In the genomic region with DNA sequence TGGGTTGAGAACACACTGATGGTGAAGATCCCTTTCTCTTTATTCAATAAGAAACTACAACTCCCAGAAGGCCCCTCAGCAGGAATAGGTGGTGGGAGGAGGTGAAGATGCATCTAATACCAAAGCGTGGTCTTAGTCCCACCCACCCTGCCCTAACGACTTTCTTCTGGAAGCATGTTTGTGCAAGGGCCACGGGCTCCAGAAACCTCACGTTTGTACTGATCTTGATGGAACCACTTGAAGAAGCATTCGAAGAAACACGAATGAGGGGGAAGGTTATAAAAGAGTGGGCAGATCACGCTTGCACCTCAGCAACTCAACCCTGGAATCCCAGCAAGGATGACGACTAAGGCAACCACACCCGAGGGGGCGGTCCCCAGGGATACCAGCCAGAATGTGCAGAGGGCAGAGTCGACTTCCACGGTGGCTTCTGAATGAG, we compare ENCODE assay signal across 17 cellular contexts. TPM values are rescaled to one million over a fixed set of nuclear protein-coding genes. Genes with fewer than 3 reads are reported as not detected.
DNase-seq lines count a peak whose midpoint lies in the region; TF ChIP-seq lines count a peak whose summit lies in the region.
"Had no signal": no experiment of that assay in that cellular context is flagged by ENCODE, and none has a peak within 500 bp of the region (broad histone marks: within the 10 kb centered on the region; RNA-seq: fewer than 3 reads in every experiment).

No MANE protein-coding gene starts in this region.

- H3K36me3 ChIP-seq in HUES48 (ENCODE audit: control insufficient read depth, insufficient read depth, low read length) (no peaks in the 10 kb centered on the region), endodermal cell (ENCODE audit: control insufficient read depth, insufficient read depth, low read length) (no peaks in the 10 kb centered on the region), mesodermal cell (ENCODE audit: control insufficient read depth, insufficient read depth, low read length) (no peaks in the 10 kb centered on the region)
- H3K36me3 ChIP-seq: HAP-1, suprapubic skin had no signal

- H3K27me3 ChIP-seq in HUES48 (ENCODE audit: control insufficient read depth, insufficient read depth, low read length) (no peaks in the 10 kb centered on the region), endodermal cell (ENCODE audit: control insufficient read depth, insufficient read depth, low read length, poor library complexity, severe bottlenecking) (no peaks in the 10 kb centered on the region)

- H3K9me3 Mint-ChIP-seq in endodermal cell (peaks cover 3% of the 10 kb centered on the region), osteocyte (ENCODE audit: unreplicated experiment) (peaks cover 3% of the 10 kb centered on the region)
- H3K9me3 Mint-ChIP-seq in activated T-helper 2 cell treated with anti-CD3 and anti-CD28 coated beads, Interferon-gamma antibody, Interleukin-2, Interleukin-4, amounts not matched to agents 10 μg/mL and 5 μg/mL and 100 μg/mL, durations not matched to agents 14 hours and 24 hours and 36 hours = peaks cover 3% of the 10 kb centered on the region

- H3K4me1 ChIP-seq in HUES48 (ENCODE audit: control insufficient read depth, insufficient read depth, low read length) (no peaks in the 10 kb centered on the region), endodermal cell (ENCODE audit: control insufficient read depth, insufficient read depth, low read length) (no peaks in the 10 kb centered on the region), mesodermal cell (ENCODE audit: control insufficient read depth, insufficient read depth, low read length, poor library complexity, severe bottlenecking) (no peaks in the 10 kb centered on the region)
- H3K4me1 ChIP-seq: HAP-1, suprapubic skin had no signal

- H3K36me3 Mint-ChIP-seq in endodermal cell (ENCODE audit: low read depth) (no peaks in the 10 kb centered on the region), osteocyte (ENCODE audit: unreplicated experiment) (no peaks in the 10 kb centered on the region)
- no peaks in the 10 kb centered on the region for H3K36me3 Mint-ChIP-seq in activated T-helper 2 cell treated with anti-CD3 and anti-CD28 coated beads, Interferon-gamma antibody, Interleukin-2, Interleukin-4, amounts not matched to agents 10 μg/mL and 5 μg/mL and 100 μg/mL, durations not matched to agents 14 hours and 24 hours and 36 hours (ENCODE audit: low read depth)

- intact Hi-C loops in activated T-helper 2 cell treated with anti-CD3 and anti-CD28 coated beads, Interferon-gamma antibody, Interleukin-2, Interleukin-4, amounts not matched to agents 10 μg/mL and 5 μg/mL and 100 μg/mL, durations not matched to agents 14 hours and 24 hours and 36 hours (cut with micrococcal nuclease) = no loop called here

- TF ChIP-seq CTCF in endodermal cell (conservative IDR thresholded peaks at IDR 0.05) (no peak), osteocyte (IDR thresholded peaks at IDR 0.05) (no peak)

- H3K4me3 Mint-ChIP-seq in endodermal cell (peak overlapping the region; percentile 67), osteocyte (ENCODE audit: unreplicated experiment) (no peak overlapping the region)
- no peak overlapping the region for H3K4me3 Mint-ChIP-seq in activated T-helper 2 cell treated with anti-CD3 and anti-CD28 coated beads, Interferon-gamma antibody, Interleukin-2, Interleukin-4, amounts not matched to agents 10 μg/mL and 5 μg/mL and 100 μg/mL, durations not matched to agents 14 hours and 24 hours and 36 hours (ENCODE audit: low read depth)
- H3K4me3 Mint-ChIP-seq: activated naive CD8-positive, alpha-beta T cell treated with anti-CD3 and anti-CD28 coated beads, Interleukin-2, amount 10 ng/mL, durations not matched to agents 7 days and 5 days; memory B cell had no signal

- H3K9me3 ChIP-seq in HUES48 (ENCODE audit: control insufficient read depth, insufficient read depth, low read length) (no peaks in the 10 kb centered on the region), endodermal cell (ENCODE audit: control insufficient read depth, low read length) (no peaks in the 10 kb centered on the region), mesodermal cell (ENCODE audit: control insufficient read depth, low read length) (no peaks in the 10 kb centered on the region)
- H3K9me3 ChIP-seq: HAP-1, suprapubic skin had no signal

- H3K27me3 Mint-ChIP-seq in endodermal cell (ENCODE audit: insufficient read depth) (peaks cover 4% of the 10 kb centered on the region), osteocyte (ENCODE audit: unreplicated experiment) (peaks cover 82% of the 10 kb centered on the region)
- H3K27me3 Mint-ChIP-seq in activated T-helper 2 cell treated with anti-CD3 and anti-CD28 coated beads, Interferon-gamma antibody, Interleukin-2, Interleukin-4, amounts not matched to agents 10 μg/mL and 5 μg/mL and 100 μg/mL, durations not matched to agents 14 hours and 24 hours and 36 hours (ENCODE audit: low read depth) = peaks cover 32% of the 10 kb centered on the region

- no peaks in the 10 kb centered on the region for H3K4me1 Mint-ChIP-seq in endodermal cell
- H3K4me1 Mint-ChIP-seq in activated T-helper 2 cell treated with anti-CD3 and anti-CD28 coated beads, Interferon-gamma antibody, Interleukin-2, Interleukin-4, amounts not matched to agents 10 μg/mL and 5 μg/mL and 100 μg/mL, durations not matched to agents 14 hours and 24 hours and 36 hours (ENCODE audit: low read depth) = no peaks in the 10 kb centered on the region
- H3K4me1 Mint-ChIP-seq in osteocyte (ENCODE audit: unreplicated experiment) = peaks cover 1% of the 10 kb centered on the region
- H3K4me1 Mint-ChIP-seq: activated naive CD8-positive, alpha-beta T cell treated with anti-CD3 and anti-CD28 coated beads, Interleukin-2, amount 10 ng/mL, durations not matched to agents 7 days and 5 days; memory B cell had no signal

- H3K27ac ChIP-seq in HUES48 (ENCODE audit: low read depth, low read length) = no peak overlapping the region
- H3K27ac ChIP-seq in endodermal cell (ENCODE audit: low read depth, low read length) = no peak overlapping the region
- H3K27ac ChIP-seq in mesodermal cell (ENCODE audit: low read depth, low read length, severe bottlenecking) = no peak overlapping the region
- H3K27ac ChIP-seq: suprapubic skin had no signal

- DNase-seq in AG20443 (ENCODE audit: low spot score) = peak; percentile 45
- DNase-seq in endodermal cell = peak; percentile 80
- DNase-seq in activated T-helper 2 cell treated with anti-CD3 and anti-CD28 coated beads, Interferon-gamma antibody, Interleukin-2, Interleukin-4, amounts not matched to agents 10 μg/mL and 5 μg/mL and 100 μg/mL, durations not matched to agents 14 hours and 24 hours and 36 hours (ENCODE audit: low spot score) = no peak
- no peak for DNase-seq in central memory CD4-positive, alpha-beta T cell
- no peak for DNase-seq in osteocyte (ENCODE audit: extremely low spot score, unreplicated experiment)
- no peak for DNase-seq in NCI-H1048 (lab: John Stamatoyannopoulos, UW)
- DNase-seq: activated naive CD8-positive, alpha-beta T cell treated with anti-CD3 and anti-CD28 coated beads, Interleukin-2, amount 10 ng/mL, durations not matched to agents 7 days and 5 days; activated T-cell treated with anti-CD3 and anti-CD28 coated beads, Interleukin-2, amount 50 U/mL, for 1 hour; EL; foreskin melanocyte; NCI-H526 treated with DMSO at 0.1 percent for 48 hours; stimulated activated CD4-positive, alpha-beta T cell treated with anti-CD3 and anti-CD28 coated beads, Interleukin-2, amount 100 ng/mL, for 48 hours had no signal

- H3K9ac ChIP-seq in HUES48 (ENCODE audit: low read depth, low read length) = peak overlapping the region; percentile 52; the same call in 1 of the 2 replicates
- H3K9ac ChIP-seq in endodermal cell (ENCODE audit: extremely low read depth, low read length, poor library complexity, severe bottlenecking) = no peak overlapping the region

- 10 to 16% methylated on average over 2 to 12 of the region's 12 CpGs for WGBS in endodermal cell (ENCODE audit: insufficient coverage in 1 of 2, insufficient read length in 1 of 2), 2 experiments
- 4 to 7% methylated on average over 10 of the region's 12 CpGs for WGBS in mesodermal cell (ENCODE audit: insufficient coverage in 2 of 2), 2 experiments

- peak overlapping the region; percentile 89 for H3K27ac Mint-ChIP-seq in endodermal cell
- no peak overlapping the region for H3K27ac Mint-ChIP-seq in activated T-helper 2 cell treated with anti-CD3 and anti-CD28 coated beads, Interferon-gamma antibody, Interleukin-2, Interleukin-4, amounts not matched to agents 10 μg/mL and 5 μg/mL and 100 μg/mL, durations not matched to agents 14 hours and 24 hours and 36 hours
- no peak overlapping the region for H3K27ac Mint-ChIP-seq in osteocyte (ENCODE audit: unreplicated experiment)
- H3K27ac Mint-ChIP-seq: activated naive CD8-positive, alpha-beta T cell treated with anti-CD3 and anti-CD28 coated beads, Interleukin-2, amount 10 ng/mL, durations not matched to agents 7 days and 5 days; memory B cell had no signal

- H3K4me3 ChIP-seq in HUES48 (ENCODE audit: low read depth, low read length) = peak overlapping the region; percentile 75
- peak overlapping the region; percentile 73 for H3K4me3 ChIP-seq in endodermal cell (ENCODE audit: low read length)
- H3K4me3 ChIP-seq in mesodermal cell (ENCODE audit: extremely low read depth, insufficient read depth, low read length, poor library complexity, severe bottlenecking) = peak overlapping the region; percentile 10
- H3K4me3 ChIP-seq: HAP-1, suprapubic skin had no signal

RNA-seq across cellular contexts. Expression of a gene that starts 10.6 kb away (rescaled TPM):
- total RNA-seq in endodermal cell (100 to 1,000 TPM in 1 of 2 donors, 10 to 100 TPM in 1; 82.6 to 101 TPM), osteocyte (58.6 and 63.1 TPM in 2 replicates)
- polyA plus RNA-seq in endodermal cell (2013, experiment 1 of 2) = 112 TPM
- 104 TPM for polyA plus RNA-seq in endodermal cell (2013, experiment 2 of 2)
- 78.5 TPM for polyA plus RNA-seq in mesodermal cell (2013, experiment 1 of 2)
- polyA plus RNA-seq in mesodermal cell (2013, experiment 2 of 2) = 77.5 TPM
- 69.5 and 71.8 TPM in 2 replicates for total RNA-seq in activated T-helper 2 cell treated with anti-CD3 and anti-CD28 coated beads, Interferon-gamma antibody, Interleukin-2, Interleukin-4, amounts not matched to agents 10 μg/mL and 5 μg/mL and 100 μg/mL, durations not matched to agents 14 hours and 24 hours and 36 hours

Comparison
In these comparisons a context has a peak if more than half of its experiments do, and no peak if none do; other contexts are left out.
1. DNase-seq: peak in AG20443 (single experiment) and endodermal cell (single experiment); none in activated T-helper 2 cell treated with anti-CD3 and anti-CD28 coated beads, Interferon-gamma antibody, Interleukin-2, Interleukin-4, amounts not matched to agents 10 μg/mL and 5 μg/mL and 100 μg/mL, durations not matched to agents 14 hours and 24 hours and 36 hours (single experiment), central memory CD4-positive, alpha-beta T cell (single experiment), osteocyte (single experiment) and NCI-H1048 (single experiment).
2. H3K4me3 ChIP-seq: peak in every context shown above with its lines; median percentile 75 in HUES48; 73 in endodermal cell; 10 in mesodermal cell.